In genomic region chr16:82506734-82507133, GRCh38 we compare ENCODE assay signal across 25 cellular contexts.
DNase-seq lines count a peak whose midpoint lies in the region; TF ChIP-seq lines count a peak whose summit lies in the region.
"Had no signal": no experiment of that assay in that cellular context is flagged by ENCODE, and none has a peak within 500 bp of the region (broad histone marks: within the 10 kb centered on the region; RNA-seq: fewer than 3 reads in every experiment).

No MANE protein-coding gene starts in this region.

- no peaks in the 10 kb centered on the region for H3K36me3 ChIP-seq in esophagus muscularis mucosa
- H3K36me3 ChIP-seq: BE2C, pancreas, right lobe of liver had no signal

- no peaks in the 10 kb centered on the region for H3K4me1 ChIP-seq in esophagus muscularis mucosa
- H3K4me1 ChIP-seq: BE2C, foreskin keratinocyte, pancreas, right lobe of liver had no signal

- H3K27ac ChIP-seq in esophagus muscularis mucosa (replicated peaks in 1 of 4), result no peak overlapping the region
- H3K27ac ChIP-seq: foreskin keratinocyte, KMS-11, pancreas, right lobe of liver, RWPE1 had no signal

- TF ChIP-seq EP300 in esophagus muscularis mucosa (IDR thresholded peaks at IDR 0.05), result no peak

- WGBS in esophagus muscularis mucosa, result 60% methylated on average over 12 of the region's 12 CpGs

- H3K27me3 ChIP-seq in esophagus muscularis mucosa, result peaks cover 0 to 14% (median 0%) of the 10 kb centered on the region in 4 donors
- H3K27me3 ChIP-seq: BE2C, pancreas, right lobe of liver had no signal

- no peak for TF ChIP-seq CTCF in AG10803 (conservative IDR thresholded peaks at IDR 0.05; ENCODE audit: low read length)
- no peak for TF ChIP-seq CTCF in fibroblast of villous mesenchyme (IDR thresholded peaks at IDR 0.05; ENCODE audit: insufficient read depth, low read depth, low read length)
- no peak for TF ChIP-seq CTCF in esophagus muscularis mucosa (IDR thresholded peaks at IDR 0.05)
- no peak for TF ChIP-seq CTCF in HFFc6 (IDR thresholded peaks at IDR 0.05)

- H3K9me3 Mint-ChIP-seq in HFFc6, result peaks cover 36% of the 10 kb centered on the region
- H3K9me3 Mint-ChIP-seq: activated CD8-positive, alpha-beta T cell treated with anti-CD3 and anti-CD28 coated beads for 36 hours had no signal

- no peaks in the 10 kb centered on the region for H3K4me1 Mint-ChIP-seq in HFFc6 (ENCODE audit: low read depth)
- H3K4me1 Mint-ChIP-seq: naive B cell, WTC11 had no signal

- H3K27ac Mint-ChIP-seq in HFFc6, result no peak overlapping the region
- H3K27ac Mint-ChIP-seq: activated CD8-positive, alpha-beta T cell treated with anti-CD3 and anti-CD28 coated beads for 36 hours; naive B cell; WTC11 had no signal

- peaks cover 0 to 11% (median 2%) of the 10 kb centered on the region in 4 donors for H3K9me3 ChIP-seq in esophagus muscularis mucosa
- H3K9me3 ChIP-seq: pancreas, right lobe of liver had no signal

- peak; percentile 46 for DNase-seq in AG10803 (ENCODE audit: low read depth)
- peak; percentile 71 for DNase-seq in NCI-H1092 (lab: John Stamatoyannopoulos, UW)
- DNase-seq in NCI-H2171 treated with DMSO at 0.1 percent for 48 hours (lab: John Stamatoyannopoulos, UW), result peak; percentile 98
- peak; percentile 18 for DNase-seq in fibroblast of villous mesenchyme (ENCODE audit: low read depth)
- DNase-seq in esophagus muscularis mucosa (ENCODE audit: extremely low spot score), result no peak
- no peak for DNase-seq in C1 segment of cervical spinal cord (lab: John Stamatoyannopoulos, UW)
- no peak for DNase-seq in HFFc6
- DNase-seq in NCI-H82 (lab: John Stamatoyannopoulos, UW), result no peak
- DNase-seq: activated CD8-positive, alpha-beta T cell treated with anti-CD3 and anti-CD28 coated beads for 36 hours; activated naive CD4-positive, alpha-beta T cell treated with Interleukin-2 at 50 U/mL for 16 hours; activated T-cell treated with anti-CD3 and anti-CD28 coated beads, Interleukin-2, amount 50 U/mL, for 1 hour; amniotic stem cell; BE2C; dermis blood vessel endothelial cell; foreskin keratinocyte; hypothalamus; naive B cell; NCI-H446; pancreas; right lobe of liver; substantia nigra had no signal

- H3K4me3 ChIP-seq in AG10803 (ENCODE audit: low read length) (no peak overlapping the region), fibroblast of villous mesenchyme (ENCODE audit: low read depth, low read length) (no peak overlapping the region), esophagus muscularis mucosa (no peak overlapping the region)
- H3K4me3 ChIP-seq: lung, pancreas, right lobe of liver had no signal

- H3K36me3 Mint-ChIP-seq in HFFc6 (ENCODE audit: low read depth), result no peaks in the 10 kb centered on the region
- H3K36me3 Mint-ChIP-seq: naive B cell had no signal

- H3K4me3 Mint-ChIP-seq in HFFc6, result no peak overlapping the region
- H3K4me3 Mint-ChIP-seq: activated CD8-positive, alpha-beta T cell treated with anti-CD3 and anti-CD28 coated beads for 36 hours; naive B cell; WTC11 had no signal

- H3K27me3 Mint-ChIP-seq in HFFc6 (ENCODE audit: insufficient read depth), result no peaks in the 10 kb centered on the region; the same call in 1 of the 2 replicates
- H3K27me3 Mint-ChIP-seq: activated CD8-positive, alpha-beta T cell treated with anti-CD3 and anti-CD28 coated beads for 36 hours had no signal

- intact Hi-C loops in esophagus muscularis mucosa (cut with DNase I), result no loop called here

- no peak for TF ChIP-seq POLR2A in esophagus muscularis mucosa (IDR thresholded peaks at IDR 0.05; ENCODE audit: low read depth)

Comparison
In these comparisons a context has a peak if more than half of its experiments do, and no peak if none do; other contexts are left out.
1. DNase-seq: peak in AG10803 (single experiment), NCI-H1092 (single experiment), NCI-H2171 treated with DMSO at 0.1 percent for 48 hours (single experiment) and fibroblast of villous mesenchyme (single experiment); none in esophagus muscularis mucosa (single experiment), C1 segment of cervical spinal cord (0 of 14), HFFc6 (single experiment) and NCI-H82 (single experiment).